ENCODE assay signal across 15 cellular contexts in the genomic region with DNA sequence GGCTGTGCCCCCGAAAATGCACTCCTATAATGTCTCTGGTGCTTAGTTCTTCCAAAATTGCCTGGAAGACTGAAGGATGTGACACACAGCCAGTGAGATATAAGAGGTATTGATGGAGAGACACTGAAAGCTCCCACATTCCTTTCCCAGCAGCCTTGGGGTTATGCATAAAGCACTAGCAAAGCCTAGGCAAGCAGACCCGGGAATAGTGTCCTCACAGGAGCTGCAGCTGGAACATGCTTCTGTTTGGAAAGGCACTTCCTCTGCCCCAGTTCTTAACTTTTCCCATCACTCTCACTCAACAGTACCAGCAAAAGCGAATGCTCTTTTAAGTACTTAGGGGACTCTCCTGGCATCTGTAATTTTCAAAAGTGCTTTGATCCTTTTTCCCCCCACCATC.
"Had no signal": no experiment of that assay in that cellular context is flagged by ENCODE, and none has a peak within 500 bp of the region (broad histone marks: within the 10 kb centered on the region; RNA-seq: fewer than 3 reads in every experiment).

No MANE protein-coding gene starts in this region.

- H3K27ac Mint-ChIP-seq: activated naive CD4-positive, alpha-beta T cell treated with anti-CD3 and anti-CD28 coated beads, Interleukin-2, amount 50 U/mL, for 72 hours; natural killer cell had no signal

- ATAC-seq: activated naive CD4-positive, alpha-beta T cell treated with anti-CD3 and anti-CD28 coated beads, Interleukin-2, amount 50 U/mL, for 72 hours; natural killer cell; psoas muscle had no signal

- H3K9me3 Mint-ChIP-seq: natural killer cell had no signal

- H3K27me3 ChIP-seq: brain microvascular endothelial cell, stomach had no signal

- H3K4me1 ChIP-seq: psoas muscle had no signal

- H3K27ac ChIP-seq: brain microvascular endothelial cell, psoas muscle, stomach, thoracic aorta had no signal

- DNase-seq: activated T-cell treated with anti-CD3 and anti-CD28 coated beads, Interleukin-2, amount 50 U/mL, for 1 hour; amygdala; brain microvascular endothelial cell; dermis blood vessel endothelial cell; hypothalamus; left cardiac atrium; mammary epithelial cell; natural killer cell; occipital lobe; psoas muscle; stimulated activated CD4-positive, alpha-beta T cell treated with anti-CD3 and anti-CD28 coated beads, Interleukin-4, amount 100 ng/mL, for 4 hours; stomach; T-helper 2 cell had no signal

- H3K4me3 Mint-ChIP-seq: natural killer cell had no signal

- H3K4me1 Mint-ChIP-seq: natural killer cell had no signal

- H3K4me3 ChIP-seq: psoas muscle, stomach, thoracic aorta had no signal

- H3K36me3 ChIP-seq: brain microvascular endothelial cell, stomach, thoracic aorta had no signal
